8 cellular contexts compared by ENCODE assay signal in the genomic region with DNA sequence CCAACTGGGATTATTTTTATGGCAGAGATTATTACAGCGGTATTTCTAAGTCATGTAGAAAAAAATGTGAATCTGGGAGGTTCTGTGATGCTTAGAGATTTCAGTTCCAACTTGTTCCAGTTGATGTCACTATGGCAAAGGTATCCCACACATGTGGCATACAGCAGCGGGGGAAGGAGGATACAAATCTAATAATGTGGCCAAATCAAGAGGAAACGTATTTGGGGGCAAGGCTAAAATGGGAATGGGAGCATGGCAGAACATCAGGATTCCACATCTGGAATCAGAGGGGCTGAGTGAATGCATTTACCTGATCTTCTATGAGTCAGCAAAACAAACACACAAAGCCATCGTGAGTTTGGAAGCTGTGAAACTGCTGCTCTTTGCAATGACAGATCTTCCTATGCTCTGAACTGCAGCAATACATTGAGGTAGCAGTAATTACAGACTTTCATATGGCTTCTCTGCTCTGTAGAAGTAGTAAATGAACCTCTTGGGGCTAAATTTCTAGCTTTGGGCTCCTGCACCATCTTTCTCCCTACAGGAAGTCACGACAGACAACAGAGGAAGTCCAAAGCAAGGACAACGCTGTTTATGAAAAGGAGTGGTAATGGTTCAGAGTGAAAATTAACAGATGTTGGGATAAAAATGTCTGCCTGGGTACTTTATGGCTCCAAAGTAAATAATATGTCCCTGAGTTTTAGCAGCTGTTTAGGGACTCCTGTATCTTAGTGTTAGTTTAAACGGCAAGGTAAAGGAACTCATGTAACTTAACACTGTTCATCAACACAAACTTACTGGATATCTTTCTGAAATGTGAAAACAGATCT. TPM values are rescaled to one million over a fixed set of nuclear protein-coding genes. Genes with fewer than 3 reads are reported as not detected.
A peak's percentile ranks its signal among the peaks of the same experiment; 100 is the strongest.
DNase-seq lines count a peak whose midpoint lies in the region; ATAC-seq, FAIRE-seq and TF ChIP-seq lines count a peak whose summit lies in the region.

No MANE protein-coding gene starts in this region.

- no peak for TF ChIP-seq EP300 in HepG2 (IDR thresholded peaks at IDR 0.05; ENCODE audit: low read depth in 2 of 2, low read length in 2 of 2)
- TF ChIP-seq EP300 in HepG2 (CRISPR knock-in tag; IDR thresholded peaks at IDR 0.05; ENCODE audit: borderline replicate concordance), result no peak

- peak; percentile 73 for FAIRE-seq in HepG2 (lab: Jason Lieb, UNC)

- H3K4me1 ChIP-seq in HepG2 (ENCODE audit: insufficient read depth, low read length) (peaks cover 14% of the 10 kb centered on the region; the same call in 1 of the 2 replicates), subcutaneous abdominal adipose tissue (ENCODE audit: control insufficient read depth in 5 of 5, insufficient read depth in 5 of 5, low read length in 5 of 5) (peaks cover 3 to 9% (median 8%) of the 10 kb centered on the region in 5 donors)

- WGBS in HepG2 (ENCODE audit: low lambda C conversion rate), result 8% methylated on average over 7 of the region's 7 CpGs

- TF ChIP-seq POLR2A in HepG2 (IDR thresholded peaks at IDR 0.05; ENCODE audit: insufficient read depth in 1 of 2, low read depth in 2 of 2, low read length in 2 of 2), result no peak

- H3K27ac Mint-ChIP-seq in central memory CD8-positive, alpha-beta T cell (ENCODE audit: low read depth), result no peak overlapping the region

- H3K4me3 Mint-ChIP-seq in central memory CD8-positive, alpha-beta T cell, result peak overlapping the region; percentile 40

- peaks cover 61% of the 10 kb centered on the region for H3K27me3 Mint-ChIP-seq in central memory CD8-positive, alpha-beta T cell

- in situ Hi-C loops in HepG2 (cut with HindIII; ENCODE audit: extremely low pct_ligation_motif_present, low pct_unique_long_range_greater_than_20kb), result no loop called here

- no peaks in the 10 kb centered on the region; a peak in 1 of 5 replicates for H3K27me3 ChIP-seq in HepG2 (ENCODE audit: control insufficient read depth in 1 of 2, insufficient read depth in 2 of 2, low read length in 2 of 2)
- peaks cover 0 to 2% (median 0%) of the 10 kb centered on the region in 5 donors for H3K27me3 ChIP-seq in subcutaneous abdominal adipose tissue (ENCODE audit: control insufficient read depth in 5 of 5, insufficient read depth in 4 of 5, low read length in 5 of 5)

- CTCF ChIA-PET in HepG2 (lab: Yijun Ruan, JAX; ENCODE audit: low intra/inter-chr PET ratio, low total read pairs), result interaction anchor here (0.8 kb wide), 1 partner anchor 11 kb away, joined by 3 read pairs; no protein-coding TSS in a partner anchor

- H3K4me1 Mint-ChIP-seq in central memory CD8-positive, alpha-beta T cell, result peaks cover 6% of the 10 kb centered on the region

- H3K4me3 ChIP-seq in HepG2 (replicated peaks in 1 of 3; ENCODE audit: insufficient read depth in 1 of 3, low read depth in 2 of 3, low read length in 3 of 3) (peak overlapping the region; percentile 44 to 55 (median 49); a peak in 5 of 6 replicates), subcutaneous abdominal adipose tissue (ENCODE audit: low read depth in 1 of 5, low read length in 5 of 5) (peak overlapping the region; percentile 31 to 81 (median 68))

- peak overlapping the region; percentile 81 for H3K4me2 ChIP-seq in HepG2 (ENCODE audit: low read depth, low read length)

- H3K9ac ChIP-seq in HepG2 (ENCODE audit: insufficient read depth, low read depth, low read length) (0 out of 2 replicates have a peak overlapping the region, but pooled peaks have one; percentile 26), subcutaneous abdominal adipose tissue (ENCODE audit: low read length in 5 of 5) (peak overlapping the region in 3 of 5 donors; percentile 26 to 66 (median 37))

- no peaks in the 10 kb centered on the region for H4K20me1 ChIP-seq in HepG2 (ENCODE audit: insufficient read depth, low read length)

- H3K36me3 Mint-ChIP-seq in central memory CD8-positive, alpha-beta T cell (ENCODE audit: insufficient read depth), result no peaks in the 10 kb centered on the region

- TF ChIP-seq RAD21 in HepG2 (CRISPR knock-in tag; IDR thresholded peaks at IDR 0.05), result no peak

- TF ChIP-seq CTCF in HepG2 (CRISPR knock-in tag; IDR thresholded peaks at IDR 0.05), result peak; percentile 54

- peak overlapping the region; percentile 99 for H2AFZ ChIP-seq in HepG2 (ENCODE audit: low read length)

- H3K79me2 ChIP-seq in HepG2 (ENCODE audit: insufficient read depth, low read length), result no peaks in the 10 kb centered on the region

- no peaks in the 10 kb centered on the region for H3K36me3 ChIP-seq in HepG2 (replicated peaks in 1 of 2; ENCODE audit: control insufficient read depth in 1 of 2, insufficient read depth in 2 of 2, low read length in 2 of 2)
- H3K36me3 ChIP-seq in subcutaneous abdominal adipose tissue (ENCODE audit: control insufficient read depth in 5 of 5, insufficient read depth in 5 of 5, low read length in 5 of 5), result no peaks in the 10 kb centered on the region

- no peaks in the 10 kb centered on the region for H3K9me3 Mint-ChIP-seq in central memory CD8-positive, alpha-beta T cell

- peak; percentile 53 for DNase-seq in D341Med (ENCODE audit: low spot score)
- peak; percentile 41 for DNase-seq in HT1080 (ENCODE audit: low read depth)
- peak; percentile 35 for DNase-seq in RPMI7951 (ENCODE audit: low read depth)
- DNase-seq in central memory CD8-positive, alpha-beta T cell (ENCODE audit: low spot score in 2 of 2), result no peak
- DNase-seq in HepG2 (ENCODE audit: low spot score), result peak; percentile 19
- DNase-seq in epidermal melanocyte (ENCODE audit: insufficient read length, low spot score), result no peak

- no TSS peak for BruUV-seq in HepG2 (replicated peaks; lab: Mats Ljungman, UMichigan)

- intact Hi-C loops in HepG2 (cut with micrococcal nuclease; ENCODE audit: unreplicated experiment), result no loop called here

- POLR2A ChIA-PET in HepG2 (lab: Yijun Ruan, JAX), result no interaction called here

- ATAC-seq in GM19328 (IDR thresholded peaks at IDR 0.05; ENCODE audit: unreplicated experiment) (peak; percentile 63), HepG2 (peak; percentile 90)
- no peak for ATAC-seq in central memory CD8-positive, alpha-beta T cell (replicated peaks; ENCODE audit: extremely low read depth, poor library complexity, severe bottlenecking)

- H3K27ac ChIP-seq in HepG2 (ENCODE audit: extremely low read length, insufficient read depth, low read length) (no peak overlapping the region), subcutaneous abdominal adipose tissue (ENCODE audit: low read depth, low read length) (no peak overlapping the region)

- H3K9me3 ChIP-seq in HepG2 (ENCODE audit: low read length) (no peaks in the 10 kb centered on the region), subcutaneous abdominal adipose tissue (ENCODE audit: control insufficient read depth in 5 of 5, low read length in 5 of 5) (no peaks in the 10 kb centered on the region)

RNA-seq across cellular contexts. Expression of gene GABPA, which starts 55.6 kb away (rescaled TPM):
- total RNA-seq in HT1080 (2014; rRNA removed; shearing (Covaris generic)), result 19.6 and 19.7 TPM in 2 replicates
- polyA plus RNA-seq in HT1080 (2015; cell fraction: cytosol; rRNA removed), result 18.4 and 24.4 TPM in 2 replicates
- polyA plus RNA-seq in HT1080 (2015; cell fraction: nucleus; rRNA removed), result 34.1 and 40.1 TPM in 2 replicates
- total RNA-seq in RPMI7951 (2014; rRNA removed; shearing (Covaris generic)), result 19.0 and 23.8 TPM in 2 replicates
- 13.2 and 19.7 TPM in 2 replicates for total RNA-seq in HepG2 (2016; rRNA removed; fragmentation: Illumina TruSeq; extraction: Trizol)
- 4.6 and 5.8 TPM in 2 replicates for total RNA-seq in HepG2 (2016; cell fraction: cytosol; rRNA removed; fragmentation: Illumina TruSeq; extraction: Trizol; ENCODE audit: low read depth)
- total RNA-seq in HepG2 (2016; cell fraction: insoluble cytoplasmic fraction; rRNA removed; fragmentation: Illumina TruSeq; extraction: Trizol), result 11.7 and 22.0 TPM in 2 replicates
- 4.5 and 4.7 TPM in 2 replicates for total RNA-seq in HepG2 (2016; cell fraction: membrane; rRNA removed; fragmentation: Illumina TruSeq; extraction: Trizol)
- total RNA-seq in HepG2 (2016; cell fraction: nucleus; rRNA removed; fragmentation: Illumina TruSeq; extraction: Trizol), result 9.3 and 9.6 TPM in 2 replicates
- 6.0 and 7.4 TPM in 2 replicates for polyA plus RNA-seq in HepG2 (2011; rRNA removed)
- polyA plus RNA-seq in HepG2 (2011; cell fraction: cytosol; rRNA removed), result 2.3 and 4.4 TPM in 2 replicates
- polyA plus RNA-seq in HepG2 (2011; cell fraction: nucleus; rRNA removed), result 4.9 and 7.8 TPM in 2 replicates
- 7.0 and 8.1 TPM in 2 replicates for polyA plus RNA-seq in HepG2 (2012)
- polyA plus RNA-seq in HepG2 (2016; cell fraction: cytosol; fragmentation: Illumina TruSeq; extraction: Trizol; ENCODE audit: low read depth), result 0.43 TPM in 2 replicates
- 15.8 and 19.0 TPM in 2 replicates for polyA plus RNA-seq in HepG2 (2016; cell fraction: insoluble cytoplasmic fraction; fragmentation: Illumina TruSeq; extraction: Trizol; ENCODE audit: low read depth)
- polyA plus RNA-seq in HepG2 (2016; cell fraction: membrane; fragmentation: Illumina TruSeq; extraction: Trizol; ENCODE audit: low read depth), result 1.9 and 2.1 TPM in 2 replicates
- polyA plus RNA-seq in HepG2 (2016; cell fraction: nucleus; fragmentation: Illumina TruSeq; extraction: Trizol; ENCODE audit: insufficient read depth, low read depth), result 14.9 and 16.5 TPM in 2 replicates
- polyA minus RNA-seq in HepG2 (2011; rRNA and poly(A)+ RNA removed; ENCODE audit: low replicate concordance), result 1.6 and 6.5 TPM in 2 replicates
- polyA minus RNA-seq in HepG2 (2011; cell fraction: cytosol; rRNA and poly(A)+ RNA removed), result 8.3 and 9.0 TPM in 2 replicates
- polyA minus RNA-seq in HepG2 (2011; cell fraction: nucleus; rRNA and poly(A)+ RNA removed), result 10.8 and 12.3 TPM in 2 replicates

RNA-seq across cellular contexts. Expression of gene ATP5PF, which starts 55.6 kb away (rescaled TPM):
- 115 and 167 TPM in 2 replicates for total RNA-seq in HT1080 (2014; rRNA removed; shearing (Covaris generic))
- polyA plus RNA-seq in HT1080 (2015; cell fraction: cytosol; rRNA removed), result 444 and 447 TPM in 2 replicates
- polyA plus RNA-seq in HT1080 (2015; cell fraction: nucleus; rRNA removed), result 108 and 112 TPM in 2 replicates
- 100 and 114 TPM in 2 replicates for total RNA-seq in RPMI7951 (2014; rRNA removed; shearing (Covaris generic))
- total RNA-seq in HepG2 (2016; rRNA removed; fragmentation: Illumina TruSeq; extraction: Trizol), result 131 and 196 TPM in 2 replicates
- total RNA-seq in HepG2 (2016; cell fraction: cytosol; rRNA removed; fragmentation: Illumina TruSeq; extraction: Trizol; ENCODE audit: low read depth), result 111 and 137 TPM in 2 replicates
- total RNA-seq in HepG2 (2016; cell fraction: insoluble cytoplasmic fraction; rRNA removed; fragmentation: Illumina TruSeq; extraction: Trizol), result 129 and 192 TPM in 2 replicates
- 114 and 139 TPM in 2 replicates for total RNA-seq in HepG2 (2016; cell fraction: membrane; rRNA removed; fragmentation: Illumina TruSeq; extraction: Trizol)
- total RNA-seq in HepG2 (2016; cell fraction: nucleus; rRNA removed; fragmentation: Illumina TruSeq; extraction: Trizol), result 51.5 and 56.2 TPM in 2 replicates
- polyA plus RNA-seq in HepG2 (2011; rRNA removed), result 116 and 157 TPM in 2 replicates
- 100 and 170 TPM in 2 replicates for polyA plus RNA-seq in HepG2 (2011; cell fraction: cytosol; rRNA removed)
- polyA plus RNA-seq in HepG2 (2011; cell fraction: nucleus; rRNA removed), result 23.6 and 25.7 TPM in 2 replicates
- polyA plus RNA-seq in HepG2 (2012), result 135 and 216 TPM in 2 replicates
- polyA plus RNA-seq in HepG2 (2016; cell fraction: cytosol; fragmentation: Illumina TruSeq; extraction: Trizol; ENCODE audit: low read depth), result 321 and 423 TPM in 2 replicates
- 436 and 450 TPM in 2 replicates for polyA plus RNA-seq in HepG2 (2016; cell fraction: insoluble cytoplasmic fraction; fragmentation: Illumina TruSeq; extraction: Trizol; ENCODE audit: low read depth)
- polyA plus RNA-seq in HepG2 (2016; cell fraction: membrane; fragmentation: Illumina TruSeq; extraction: Trizol; ENCODE audit: low read depth), result 253 and 314 TPM in 2 replicates
- 165 and 176 TPM in 2 replicates for polyA plus RNA-seq in HepG2 (2016; cell fraction: nucleus; fragmentation: Illumina TruSeq; extraction: Trizol; ENCODE audit: insufficient read depth, low read depth)
- polyA minus RNA-seq in HepG2 (2011; rRNA and poly(A)+ RNA removed; ENCODE audit: low replicate concordance), result 10.9 and 31.8 TPM in 2 replicates
- polyA minus RNA-seq in HepG2 (2011; cell fraction: cytosol; rRNA and poly(A)+ RNA removed), result 26.7 and 33.7 TPM in 2 replicates
- 27.7 and 33.6 TPM in 2 replicates for polyA minus RNA-seq in HepG2 (2011; cell fraction: nucleus; rRNA and poly(A)+ RNA removed)

Comparison
In these comparisons a context has a peak if more than half of its experiments do, and no peak if none do; other contexts are left out.
1. DNase-seq: peak in D341Med (single experiment), HT1080 (single experiment), RPMI7951 (single experiment) and HepG2 (single experiment); none in central memory CD8-positive, alpha-beta T cell (0 of 2) and epidermal melanocyte (single experiment).